13 cellular contexts compared by ENCODE assay signal in genomic region chr17:45175759-45176140, GRCh38. TPM values are rescaled to one million over a fixed set of nuclear protein-coding genes. Genes with fewer than 3 reads are reported as not detected.
A peak's percentile ranks its signal among the peaks of the same experiment; 100 is the strongest.
DNase-seq lines count a peak whose midpoint lies in the region; ATAC-seq, FAIRE-seq and TF ChIP-seq lines count a peak whose summit lies in the region.
"Had no signal": no experiment of that assay in that cellular context is flagged by ENCODE, and none has a peak within 500 bp of the region (broad histone marks: within the 10 kb centered on the region; RNA-seq: fewer than 3 reads in every experiment).

No MANE protein-coding gene starts in this region.

- no peaks in the 10 kb centered on the region for H3K9me1 ChIP-seq in keratinocyte (ENCODE audit: control insufficient read depth, extremely low read depth, insufficient read depth, low read length)

- TF ChIP-seq CTCF in MM.1S (IDR thresholded peaks at IDR 0.05; ENCODE audit: low read length): no peak
- no peak for TF ChIP-seq CTCF in keratinocyte (optimal IDR thresholded peaks at IDR 0.05 in 1 of 3, IDR thresholded peaks at IDR 0.05 in 1 of 3, conservative IDR thresholded peaks at IDR 0.05 in 1 of 3; ENCODE audit: extremely low read depth in 1 of 3, insufficient read depth in 2 of 3, low read length in 3 of 3)
- no peak for TF ChIP-seq CTCF in tibial artery (IDR thresholded peaks at IDR 0.05)

- no peaks in the 10 kb centered on the region for H3F3A ChIP-seq in MM.1S (ENCODE audit: insufficient read depth, low read length)

- H3K79me2 ChIP-seq in MM.1S (ENCODE audit: low read length) (no peaks in the 10 kb centered on the region), keratinocyte (ENCODE audit: control insufficient read depth, insufficient read depth, low read length) (no peaks in the 10 kb centered on the region)

- ATAC-seq in HG02571 (IDR thresholded peaks at IDR 0.05; ENCODE audit: unreplicated experiment) (no peak), HG02610 (IDR thresholded peaks at IDR 0.05; ENCODE audit: unreplicated experiment) (no peak)
- ATAC-seq: effector memory CD8-positive, alpha-beta T cell; WTC11 had no signal

- intact Hi-C loops in tibial artery (cut with DNase I; ENCODE audit: low total_unique reads): no loop called here

- no peak for DNase-seq in MM.1S
- no peak for DNase-seq in keratinocyte (ENCODE audit: low read depth, low spot score)
- no peak for DNase-seq in tibial artery
- DNase-seq in SKM-1 treated with dmso at 0.1 percent for 144 hours (lab: John Stamatoyannopoulos, UW; ENCODE audit: unreplicated experiment): no peak
- DNase-seq: DMS 273 treated with DMSO at 0.1 percent for 48 hours; effector memory CD8-positive, alpha-beta T cell; NCI-H1436; occipital lobe; stimulated activated CD4-positive, alpha-beta T cell treated with anti-CD3 and anti-CD28 coated beads, Interleukin-2, amount 100 ng/mL, for 24 hours; stimulated activated naive CD4-positive, alpha-beta T cell treated with Interleukin-2 at 50 U/mL for 16 hours had no signal

- no peak overlapping the region for H3K4me3 ChIP-seq in MM.1S (ENCODE audit: low read length)
- no peak overlapping the region for H3K4me3 ChIP-seq in keratinocyte (ENCODE audit: control insufficient read depth in 2 of 3, extremely low read depth in 1 of 3, insufficient read depth in 2 of 3, low read depth in 1 of 3, low read length in 3 of 3)
- no peak overlapping the region for H3K4me3 ChIP-seq in tibial artery

- H3K36me3 ChIP-seq in MM.1S (replicated peaks; ENCODE audit: insufficient read depth, low read length) (no peaks in the 10 kb centered on the region), keratinocyte (ENCODE audit: control insufficient read depth in 2 of 2, extremely low read depth in 1 of 2, insufficient read depth in 2 of 2, low read length in 2 of 2) (no peaks in the 10 kb centered on the region), tibial artery (no peaks in the 10 kb centered on the region)

- dilution Hi-C loops in keratinocyte (cut with MboI; ENCODE audit: extremely low pct_ligation_motif_present, low sequenced_read_pairs): no loop called here

- H3K4me2 ChIP-seq in MM.1S (ENCODE audit: low read depth, low read length) (no peak overlapping the region), keratinocyte (ENCODE audit: control insufficient read depth, extremely low read depth, insufficient read depth, low read depth, low read length) (peak overlapping the region; percentile 53)

- no peaks in the 10 kb centered on the region for H3K27me3 ChIP-seq in MM.1S (replicated peaks; ENCODE audit: insufficient read depth, low read length)
- no peaks in the 10 kb centered on the region for H3K27me3 ChIP-seq in keratinocyte (ENCODE audit: control insufficient read depth, extremely low read depth, insufficient read depth, low read length)
- H3K27me3 ChIP-seq in tibial artery: no peaks in the 10 kb centered on the region

- H2AFZ ChIP-seq in MM.1S (ENCODE audit: low read length) (0 out of 2 replicates have a peak overlapping the region, but pooled peaks have one; percentile 0), keratinocyte (ENCODE audit: control insufficient read depth, low read length) (peak overlapping the region; percentile 67)

- no peaks in the 10 kb centered on the region for H3K9me3 ChIP-seq in MM.1S (replicated peaks; ENCODE audit: insufficient read depth, low read length)
- no peaks in the 10 kb centered on the region for H3K9me3 ChIP-seq in keratinocyte (ENCODE audit: control insufficient read depth, low read depth, low read length)
- H3K9me3 ChIP-seq in tibial artery: no peaks in the 10 kb centered on the region

- no peak overlapping the region for H3K9ac ChIP-seq in MM.1S (ENCODE audit: low read length)
- H3K9ac ChIP-seq in keratinocyte (ENCODE audit: control insufficient read depth, extremely low read depth, insufficient read depth, low read length): peak overlapping the region; percentile 40

- H4K20me1 ChIP-seq in MM.1S (ENCODE audit: insufficient read depth, low read length): no peaks in the 10 kb centered on the region
- no peaks in the 10 kb centered on the region for H4K20me1 ChIP-seq in keratinocyte (ENCODE audit: control insufficient read depth, extremely low read depth, insufficient read depth, low read length)

- no peaks in the 10 kb centered on the region for H3K9me2 ChIP-seq in MM.1S (replicated peaks; ENCODE audit: insufficient read depth, low read length)

- FAIRE-seq in keratinocyte (lab: Jason Lieb, UNC): no peak

- H3K4me1 ChIP-seq in MM.1S (ENCODE audit: low read length): no peaks in the 10 kb centered on the region
- H3K4me1 ChIP-seq in keratinocyte (ENCODE audit: control insufficient read depth, extremely low read depth, insufficient read depth, low read length): peaks cover 42% of the 10 kb centered on the region
- H3K4me1 ChIP-seq in tibial artery: peaks cover 0 to 39% (median 28%) of the 10 kb centered on the region in 4 donors

- no peak overlapping the region for H3K27ac ChIP-seq in MM.1S (ENCODE audit: low read length)
- H3K27ac ChIP-seq in keratinocyte (ENCODE audit: control insufficient read depth, insufficient read depth, low read length): peak overlapping the region; percentile 60
- H3K27ac ChIP-seq in tibial artery: peak overlapping the region; percentile 45 to 55

RNA-seq across cellular contexts. Expression of gene HEXIM2, which starts 14.1 kb away (rescaled TPM):
- polyA plus RNA-seq in keratinocyte: 2.3 to 3.4 TPM (median 3.1 TPM) in 3 replicates
- polyA plus RNA-seq in keratinocyte (2011; ENCODE audit: low read depth): 1.1 TPM
- polyA plus RNA-seq in keratinocyte (2011; cell fraction: cytosol; rRNA removed): 1.3 and 3.0 TPM in 2 replicates
- 1.7 and 2.3 TPM in 2 replicates for polyA plus RNA-seq in keratinocyte (2011; cell fraction: nucleus; rRNA removed)
- 1.7 and 3.3 TPM in 2 replicates for polyA plus RNA-seq in keratinocyte (2012; ENCODE audit: low replicate concordance)
- 0.63 to 2.7 TPM (median 1.4 TPM) in 3 replicates for polyA minus RNA-seq in keratinocyte
- 2.1 TPM for polyA minus RNA-seq in keratinocyte (2011; cell fraction: cytosol; rRNA and poly(A)+ RNA removed)
- polyA minus RNA-seq in keratinocyte (2011; cell fraction: nucleus; rRNA and poly(A)+ RNA removed): 0.74 and 0.93 TPM in 2 replicates

RNA-seq across cellular contexts. Expression of gene HEXIM1, which starts 27.5 kb away (rescaled TPM):
- 15.3 to 22.2 TPM (median 19.9 TPM) in 3 replicates for polyA plus RNA-seq in keratinocyte
- polyA plus RNA-seq in keratinocyte (2011; ENCODE audit: low read depth): 17.4 TPM
- 13.2 and 16.9 TPM in 2 replicates for polyA plus RNA-seq in keratinocyte (2011; cell fraction: cytosol; rRNA removed)
- 55.2 and 57.6 TPM in 2 replicates for polyA plus RNA-seq in keratinocyte (2011; cell fraction: nucleus; rRNA removed)
- 20.4 and 40.9 TPM in 2 replicates for polyA plus RNA-seq in keratinocyte (2012; ENCODE audit: low replicate concordance)
- polyA minus RNA-seq in keratinocyte: 6.6 to 11.5 TPM (median 6.8 TPM) in 3 replicates
- polyA minus RNA-seq in keratinocyte (2011; cell fraction: cytosol; rRNA and poly(A)+ RNA removed): 13.8 TPM
- 12.7 and 19.0 TPM in 2 replicates for polyA minus RNA-seq in keratinocyte (2011; cell fraction: nucleus; rRNA and poly(A)+ RNA removed)

RNA-seq across cellular contexts. Expression of gene ACBD4, which starts 40.3 kb away (rescaled TPM):
- polyA plus RNA-seq in keratinocyte: 2.6 to 4.4 TPM (median 2.8 TPM) in 3 replicates
- polyA plus RNA-seq in keratinocyte (2011; ENCODE audit: low read depth): 4.6 TPM
- polyA plus RNA-seq in keratinocyte (2011; cell fraction: cytosol; rRNA removed): 1.8 and 2.8 TPM in 2 replicates
- 7.9 and 11.8 TPM in 2 replicates for polyA plus RNA-seq in keratinocyte (2011; cell fraction: nucleus; rRNA removed)
- polyA plus RNA-seq in keratinocyte (2012; ENCODE audit: low replicate concordance): 3.5 and 7.2 TPM in 2 replicates
- polyA minus RNA-seq in keratinocyte: 1.3 to 3.9 TPM (median 3.9 TPM) in 3 replicates
- polyA minus RNA-seq in keratinocyte (2011; cell fraction: cytosol; rRNA and poly(A)+ RNA removed): 5.0 TPM
- 3.8 and 7.3 TPM in 2 replicates for polyA minus RNA-seq in keratinocyte (2011; cell fraction: nucleus; rRNA and poly(A)+ RNA removed)

RNA-seq across cellular contexts. Expression of gene PLCD3, which starts 43.4 kb away (rescaled TPM):
- polyA plus RNA-seq in keratinocyte: 53.3 to 86.4 TPM (median 75.7 TPM) in 3 replicates
- polyA plus RNA-seq in keratinocyte (2011; ENCODE audit: low read depth): 27.6 TPM
- 44.0 and 93.3 TPM in 2 replicates for polyA plus RNA-seq in keratinocyte (2011; cell fraction: cytosol; rRNA removed)
- polyA plus RNA-seq in keratinocyte (2011; cell fraction: nucleus; rRNA removed): 46.4 and 64.5 TPM in 2 replicates
- 32.9 and 85.2 TPM in 2 replicates for polyA plus RNA-seq in keratinocyte (2012; ENCODE audit: low replicate concordance)
- 77.9 to 252 TPM (median 124 TPM) in 3 replicates for polyA minus RNA-seq in keratinocyte
- polyA minus RNA-seq in keratinocyte (2011; cell fraction: cytosol; rRNA and poly(A)+ RNA removed): 136 TPM
- polyA minus RNA-seq in keratinocyte (2011; cell fraction: nucleus; rRNA and poly(A)+ RNA removed): 45.5 and 47.5 TPM in 2 replicates

RNA-seq across cellular contexts. Expression of gene FMNL1, which starts 45.9 kb away (rescaled TPM):
- polyA plus RNA-seq in keratinocyte: 0.46 to 1.1 TPM (median 0.79 TPM) in 3 replicates
- 3.1 TPM for polyA plus RNA-seq in keratinocyte (2011; ENCODE audit: low read depth)
- 0.66 and 1.1 TPM in 2 replicates for polyA plus RNA-seq in keratinocyte (2011; cell fraction: cytosol; rRNA removed)
- polyA plus RNA-seq in keratinocyte (2011; cell fraction: nucleus; rRNA removed): 3.3 and 3.5 TPM in 2 replicates
- polyA plus RNA-seq in keratinocyte (2012; ENCODE audit: low replicate concordance): 1.6 and 2.0 TPM in 2 replicates
- 0.29 to 2.5 TPM (median 0.36 TPM) in 3 replicates for polyA minus RNA-seq in keratinocyte
- 2.3 TPM for polyA minus RNA-seq in keratinocyte (2011; cell fraction: cytosol; rRNA and poly(A)+ RNA removed)
- polyA minus RNA-seq in keratinocyte (2011; cell fraction: nucleus; rRNA and poly(A)+ RNA removed): 1.1 and 2.9 TPM in 2 replicates
